8 cellular contexts compared by ENCODE assay signal in the genomic region with DNA sequence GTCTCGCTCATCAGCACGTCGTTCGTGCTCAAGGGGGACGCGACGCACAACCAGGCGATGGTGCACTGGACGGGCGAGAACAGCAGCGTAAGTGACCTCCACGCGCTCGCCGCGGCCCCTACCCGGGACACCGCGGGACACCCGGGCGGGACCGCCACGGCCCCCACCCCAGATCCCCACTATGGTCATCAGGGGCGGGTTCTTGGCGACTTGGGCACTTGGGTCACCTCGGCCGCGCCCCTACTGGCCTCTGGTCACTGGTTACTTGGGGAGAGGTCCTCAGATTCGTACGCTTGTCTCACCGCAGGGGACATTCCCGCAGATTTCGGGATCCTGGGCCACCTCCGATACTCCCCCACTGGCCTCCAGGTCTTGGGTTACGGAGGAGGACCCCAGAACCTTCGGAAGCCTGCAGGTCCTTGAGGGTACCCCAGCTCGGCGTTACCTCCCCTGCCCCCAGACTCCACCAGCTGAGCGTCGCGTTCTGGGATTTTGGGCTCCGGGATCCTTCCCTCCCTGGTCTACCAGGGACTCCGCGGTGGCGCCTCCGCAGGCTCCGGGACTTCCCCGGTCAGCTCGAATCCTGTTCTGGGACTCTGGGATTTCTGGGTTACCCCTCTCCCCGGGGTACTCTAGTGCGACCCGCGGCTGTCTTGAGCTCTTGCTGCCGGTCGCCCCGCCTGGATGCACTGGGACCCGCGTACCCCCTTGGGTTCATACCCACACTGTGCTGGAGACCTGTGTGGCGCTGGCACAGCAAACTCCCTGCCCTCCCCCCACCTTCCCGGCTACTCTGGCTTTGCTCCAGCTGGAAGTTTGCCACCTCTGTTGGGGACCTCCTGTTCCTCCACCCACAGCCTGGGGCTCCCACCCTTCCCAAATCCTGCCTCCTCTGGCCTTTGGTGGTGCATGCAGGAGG. TPM values are rescaled to one million over a fixed set of nuclear protein-coding genes. Genes with fewer than 3 reads are reported as not detected.
A peak's percentile ranks its signal among the peaks of the same experiment; 100 is the strongest.
DNase-seq lines count a peak whose midpoint lies in the region; ATAC-seq and TF ChIP-seq lines count a peak whose summit lies in the region.

No MANE protein-coding gene starts in this region.

- H3K36me3 ChIP-seq in HEK293 (ENCODE audit: control insufficient read depth in 2 of 2, insufficient read depth in 1 of 2, low read length in 2 of 2) = no peaks in the 10 kb centered on the region
- no peaks in the 10 kb centered on the region for H3K36me3 ChIP-seq in ascending aorta
- H3K36me3 ChIP-seq in iPS-20b (ENCODE audit: insufficient read depth, low read depth, low read length) = no peaks in the 10 kb centered on the region
- H3K36me3 ChIP-seq in smooth muscle cell (ENCODE audit: low read depth) = no peaks in the 10 kb centered on the region

- H3K27ac ChIP-seq in HEK293 (ENCODE audit: extremely low read depth, low read depth, low read length) (no peak overlapping the region; the same call in 1 of the 2 replicates), ascending aorta (no peak overlapping the region), iPS-20b (ENCODE audit: low read length) (no peak overlapping the region), smooth muscle cell (ENCODE audit: low read depth) (no peak overlapping the region)

- ATAC-seq in HG02642 (IDR thresholded peaks at IDR 0.05; ENCODE audit: poor library complexity, unreplicated experiment) = no peak
- no peak for ATAC-seq in HG03469 (IDR thresholded peaks at IDR 0.05; ENCODE audit: unreplicated experiment)

- H3K4me1 ChIP-seq in HEK293 (ENCODE audit: control insufficient read depth, insufficient read depth, low read length) = no peaks in the 10 kb centered on the region
- H3K4me1 ChIP-seq in ascending aorta = peaks cover 6 to 12% of the 10 kb centered on the region in 2 donors
- H3K4me1 ChIP-seq in iPS-20b (ENCODE audit: insufficient read depth, low read length) = no peaks in the 10 kb centered on the region
- peaks cover 17% of the 10 kb centered on the region for H3K4me1 ChIP-seq in smooth muscle cell (ENCODE audit: low read depth)

- H3K4me2 ChIP-seq in smooth muscle cell = peak overlapping the region; percentile 91

- peak overlapping the region; percentile 7 for H2AFZ ChIP-seq in smooth muscle cell (ENCODE audit: low read depth)

- CTCF ChIA-PET in HEK293 (lab: Yijun Ruan, JAX) = interaction anchor here (0.7 to 1.5 kb wide), 6 partner anchors 14 to 774 kb away, joined by 3 to 6 read pairs (median 4); no protein-coding TSS in a partner anchor

- TF ChIP-seq CTCF in HEK293 (tag by site-specific recombination; IDR thresholded peaks at IDR 0.05) (0 out of 2 replicates have a peak, but pooled peaks have one; percentile 25), ascending aorta (IDR thresholded peaks at IDR 0.05) (no peak), smooth muscle cell (IDR thresholded peaks at IDR 0.05; ENCODE audit: borderline replicate concordance, insufficient read depth, poor library complexity, severe bottlenecking) (no peak)

- 10% methylated on average over 59 of the region's 60 CpGs for WGBS in smooth muscle cell (ENCODE audit: low lambda C conversion rate)

- H3K79me2 ChIP-seq in smooth muscle cell (ENCODE audit: low read depth) = no peaks in the 10 kb centered on the region

- DNase-seq in ascending aorta (ENCODE audit: low spot score in 2 of 2) (peak in 1 of 2 donors; percentile 62), smooth muscle cell (lab: John Stamatoyannopoulos, UW; ENCODE audit: unreplicated experiment) (no peak), amniotic stem cell (lab: John Stamatoyannopoulos, UW) (no peak), pons (ENCODE audit: low spot score) (no peak)

- no peaks in the 10 kb centered on the region for H3K9me3 ChIP-seq in HEK293 (ENCODE audit: control insufficient read depth, insufficient read depth, low read depth, low read length)
- H3K9me3 ChIP-seq in ascending aorta = no peaks in the 10 kb centered on the region
- H3K9me3 ChIP-seq in iPS-20b (ENCODE audit: insufficient read depth, low read depth, low read length) = no peaks in the 10 kb centered on the region
- no peaks in the 10 kb centered on the region for H3K9me3 ChIP-seq in smooth muscle cell (replicated peaks; ENCODE audit: low read depth)

- no peaks in the 10 kb centered on the region for H4K20me1 ChIP-seq in smooth muscle cell (ENCODE audit: low read depth)

- H3K27me3 ChIP-seq in ascending aorta (peaks cover 24% of the 10 kb centered on the region), iPS-20b (ENCODE audit: insufficient read depth, low read length) (peaks cover 73% of the 10 kb centered on the region), smooth muscle cell (ENCODE audit: low read depth) (peaks cover 46% of the 10 kb centered on the region)

- POLR2A ChIA-PET in HEK293 (lab: Yijun Ruan, JAX) = no interaction called here

- H3K9ac ChIP-seq in iPS-20b (ENCODE audit: low read depth, low read length) (no peak overlapping the region), smooth muscle cell (ENCODE audit: low read depth) (no peak overlapping the region)

- H3F3A ChIP-seq in smooth muscle cell (ENCODE audit: low read depth) = no peaks in the 10 kb centered on the region

- H3K4me3 ChIP-seq in HEK293 (ENCODE audit: low read depth, low read length) = peak overlapping the region; percentile 15
- H3K4me3 ChIP-seq in ascending aorta = peak overlapping the region; percentile 44
- peak overlapping the region; percentile 70 for H3K4me3 ChIP-seq in iPS-20b (ENCODE audit: low read length)
- peak overlapping the region; percentile 50 for H3K4me3 ChIP-seq in smooth muscle cell

- intact Hi-C loops in ascending aorta (cut with DNase I) = loop anchor here (2.0 to 5.0 kb wide), 3 partner anchors 14 to 609 kb away; no protein-coding TSS in a partner anchor

TF ChIP-seq in HEK293, 187 proteins besides CTCF, POLR2A, EP300 and RAD21:
- TF ChIP-seq, protein P1, sequence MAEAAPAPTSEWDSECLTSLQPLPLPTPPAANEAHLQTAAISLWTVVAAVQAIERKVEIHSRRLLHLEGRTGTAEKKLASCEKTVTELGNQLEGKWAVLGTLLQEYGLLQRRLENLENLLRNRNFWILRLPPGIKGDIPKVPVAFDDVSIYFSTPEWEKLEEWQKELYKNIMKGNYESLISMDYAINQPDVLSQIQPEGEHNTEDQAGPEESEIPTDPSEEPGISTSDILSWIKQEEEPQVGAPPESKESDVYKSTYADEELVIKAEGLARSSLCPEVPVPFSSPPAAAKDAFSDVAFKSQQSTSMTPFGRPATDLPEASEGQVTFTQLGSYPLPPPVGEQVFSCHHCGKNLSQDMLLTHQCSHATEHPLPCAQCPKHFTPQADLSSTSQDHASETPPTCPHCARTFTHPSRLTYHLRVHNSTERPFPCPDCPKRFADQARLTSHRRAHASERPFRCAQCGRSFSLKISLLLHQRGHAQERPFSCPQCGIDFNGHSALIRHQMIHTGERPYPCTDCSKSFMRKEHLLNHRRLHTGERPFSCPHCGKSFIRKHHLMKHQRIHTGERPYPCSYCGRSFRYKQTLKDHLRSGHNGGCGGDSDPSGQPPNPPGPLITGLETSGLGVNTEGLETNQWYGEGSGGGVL (tag by site-specific recombination; IDR thresholded peaks at IDR 0.05) = 0 out of 2 replicates have a peak, but pooled peaks have one; percentile 36
- TF ChIP-seq GLI2 (tag by site-specific recombination; IDR thresholded peaks at IDR 0.05; ENCODE audit: borderline replicate concordance, low read depth) = no peak
- 0 out of 2 replicates have a peak, but pooled peaks have one; percentile 36 for TF ChIP-seq ZIC2 (tag by site-specific recombination; IDR thresholded peaks at IDR 0.05)
- TF ChIP-seq ZNF423 (tag by site-specific recombination; IDR thresholded peaks at IDR 0.05) = peak; percentile 45; the same call in 1 of the 2 replicates
- peak; percentile 66 for TF ChIP-seq ZNF335 (tag by site-specific recombination; conservative IDR thresholded peaks at IDR 0.05)
- TF ChIP-seq GLIS2 (tag by site-specific recombination; IDR thresholded peaks at IDR 0.05) = peak; percentile 44
- peak; percentile 55 for TF ChIP-seq ZBTB26 (tag by site-specific recombination; optimal IDR thresholded peaks at IDR 0.05)
- TF ChIP-seq GLIS1 (tag by site-specific recombination; IDR thresholded peaks at IDR 0.05) = peak; percentile 92
- TF ChIP-seq ZNF404 (tag by site-specific recombination; IDR thresholded peaks at IDR 0.05) = no peak
- peak; percentile 45 for TF ChIP-seq ZFHX2 (tag by site-specific recombination; conservative IDR thresholded peaks at IDR 0.05)
- peak; percentile 65 for TF ChIP-seq ZBTB17 (tag by site-specific recombination; IDR thresholded peaks at IDR 0.05)
TF ChIP-seq in HEK293: peak in this region for 9.

RNA-seq across cellular contexts. Expression of gene SORCS2, which starts 1.0 kb away (rescaled TPM):
- total RNA-seq in ascending aorta (0.32 TPM), smooth muscle cell (3.9 and 9.3 TPM in 2 replicates)
- 5.2 and 5.9 TPM in 2 replicates for polyA plus RNA-seq in smooth muscle cell

Comparison
In these comparisons a context has a peak if more than half of its experiments do, and no peak if none do; other contexts are left out.
1. H3K4me3 ChIP-seq: peak in every context shown above with its lines; median percentile 70 in iPS-20b; 50 in smooth muscle cell; 44 in ascending aorta; 15 in HEK293.